19 cellular contexts compared by ENCODE assay signal in the genomic region with DNA sequence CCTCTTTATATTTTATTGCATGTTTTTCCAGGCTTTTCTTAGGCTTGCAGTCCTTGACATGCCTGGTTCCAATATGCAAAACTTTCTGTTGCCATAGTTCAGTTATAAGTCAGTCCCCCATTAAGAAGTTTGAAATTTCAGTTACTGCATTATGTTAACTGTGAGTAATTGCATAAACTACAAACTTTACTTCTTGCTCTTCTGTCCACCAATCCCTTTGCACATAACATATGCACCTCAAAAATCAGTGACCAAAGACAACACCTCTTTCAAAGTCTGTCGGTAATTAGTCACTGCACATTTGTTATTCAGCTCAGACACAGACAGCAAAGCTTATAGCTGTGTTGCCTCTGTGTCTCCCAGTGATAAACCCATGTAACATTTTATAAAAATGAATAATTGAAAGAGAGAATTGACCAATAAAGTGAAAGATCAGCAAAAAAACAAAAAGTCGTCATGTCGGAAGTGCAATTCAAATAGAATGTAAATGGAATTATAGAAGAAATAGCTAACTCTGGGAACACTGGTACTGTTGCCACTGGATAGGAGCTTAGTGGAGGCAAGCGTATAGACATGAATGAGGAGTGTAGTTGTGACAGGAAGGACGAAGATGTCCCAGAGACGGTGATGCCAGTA. TPM values are rescaled to one million over a fixed set of nuclear protein-coding genes. Genes with fewer than 3 reads are reported as not detected.
DNase-seq lines count a peak whose midpoint lies in the region; ATAC-seq, FAIRE-seq and TF ChIP-seq lines count a peak whose summit lies in the region.
"Had no signal": no experiment of that assay in that cellular context is flagged by ENCODE, and none has a peak within 500 bp of the region (broad histone marks: within the 10 kb centered on the region; RNA-seq: fewer than 3 reads in every experiment).

No MANE protein-coding gene starts in this region.

- no peak overlapping the region for H3K4me2 ChIP-seq in astrocyte (ENCODE audit: low read length)
- H3K4me2 ChIP-seq: PC-9 had no signal

- no peak overlapping the region for H3K27ac Mint-ChIP-seq in HFFc6
- H3K27ac Mint-ChIP-seq in astrocyte (ENCODE audit: unreplicated experiment) = no peak overlapping the region
- H3K27ac Mint-ChIP-seq: CD8-positive, alpha-beta T cell had no signal

- no peak overlapping the region for H2AFZ ChIP-seq in astrocyte (ENCODE audit: low read depth, low read length)
- H2AFZ ChIP-seq: PC-9 had no signal

- no peaks in the 10 kb centered on the region for H3K36me3 ChIP-seq in astrocyte (ENCODE audit: insufficient read depth, low read length)
- H3K36me3 ChIP-seq: BE2C had no signal

- TF ChIP-seq CTCF in AG10803 (conservative IDR thresholded peaks at IDR 0.05; ENCODE audit: low read length) (no peak), HFFc6 (IDR thresholded peaks at IDR 0.05) (no peak), astrocyte (IDR thresholded peaks at IDR 0.05; ENCODE audit: insufficient read depth, low read depth, low read length) (no peak), foreskin keratinocyte (conservative IDR thresholded peaks at IDR 0.05) (no peak)

- peak; percentile 47 for ATAC-seq in foreskin keratinocyte
- ATAC-seq: CD8-positive, alpha-beta T cell had no signal

- H3K4me1 ChIP-seq in astrocyte (ENCODE audit: insufficient read depth, low read length) = no peaks in the 10 kb centered on the region
- no peaks in the 10 kb centered on the region for H3K4me1 ChIP-seq in foreskin keratinocyte
- H3K4me1 ChIP-seq: BE2C had no signal

- no peak overlapping the region for H3K9ac ChIP-seq in astrocyte (ENCODE audit: low read length)

- H4K20me1 ChIP-seq in astrocyte (ENCODE audit: insufficient read depth, low read length) = no peaks in the 10 kb centered on the region

- H3K27me3 Mint-ChIP-seq in HFFc6 (ENCODE audit: insufficient read depth) (peaks cover 3% of the 10 kb centered on the region), astrocyte (ENCODE audit: low read depth, unreplicated experiment) (no peaks in the 10 kb centered on the region)

- no peaks in the 10 kb centered on the region for H3K36me3 Mint-ChIP-seq in HFFc6 (ENCODE audit: low read depth)
- no peaks in the 10 kb centered on the region for H3K36me3 Mint-ChIP-seq in astrocyte (ENCODE audit: low read depth, unreplicated experiment)
- H3K36me3 Mint-ChIP-seq: CD8-positive, alpha-beta T cell had no signal

- H3K27me3 ChIP-seq in astrocyte (ENCODE audit: insufficient read depth, low read length) (no peaks in the 10 kb centered on the region), foreskin keratinocyte (no peaks in the 10 kb centered on the region)
- H3K27me3 ChIP-seq: BE2C had no signal

- no peaks in the 10 kb centered on the region for H3K9me3 ChIP-seq in astrocyte (ENCODE audit: insufficient read depth, low read depth, low read length)
- H3K9me3 ChIP-seq: BE2C had no signal

- H3K4me3 ChIP-seq in AG10803 (ENCODE audit: low read length) = no peak overlapping the region
- H3K4me3 ChIP-seq in astrocyte (ENCODE audit: insufficient read depth, low read depth, low read length) = no peak overlapping the region
- H3K4me3 ChIP-seq: PC-9 had no signal

- H3K4me1 Mint-ChIP-seq in HFFc6 (ENCODE audit: low read depth) (peaks cover 9% of the 10 kb centered on the region), astrocyte (ENCODE audit: low read depth, unreplicated experiment) (no peaks in the 10 kb centered on the region)

- H3K4me3 Mint-ChIP-seq in HFFc6 = peak overlapping the region; percentile 1; the same call in 1 of the 2 replicates
- no peak overlapping the region for H3K4me3 Mint-ChIP-seq in astrocyte (ENCODE audit: unreplicated experiment)
- H3K4me3 Mint-ChIP-seq: CD8-positive, alpha-beta T cell had no signal

- no peaks in the 10 kb centered on the region for H3K79me2 ChIP-seq in astrocyte (ENCODE audit: insufficient read depth, low read length)

- DNase-seq in AG10803 (ENCODE audit: low read depth) (peak; percentile 5), HFFc6 (peak; percentile 54), astrocyte (ENCODE audit: low read depth) (no peak), foreskin keratinocyte (peak in 1 of 2 donors; percentile 20), MV-4-11 (lab: John Stamatoyannopoulos, UW) (no peak), GM19238 (ENCODE audit: insufficient read length, low spot score) (no peak)
- no peak for DNase-seq in activated CD8-positive, alpha-beta memory T cell treated with anti-CD3 and anti-CD28 coated beads, Interleukin-2, amount 50 U/mL, for 48 hours
- DNase-seq: BE2C; CD8-positive, alpha-beta T cell; DMS79 treated with DMSO at 0.1 percent for 48 hours; GF-D8; GOT3; NCI-H1092 treated with DMSO at 0.1 percent for 48 hours; NCI-H510A treated with DMSO at 0.1 percent for 48 hours; NCI-H82; PC-9; SW 1271 had no signal

- FAIRE-seq in astrocyte (lab: Jason Lieb, UNC) = peak; percentile 20
- FAIRE-seq: GM12891, GM18507 had no signal

- H3K27ac ChIP-seq in astrocyte (ENCODE audit: low read depth, low read length) = no peak overlapping the region
- no peak overlapping the region for H3K27ac ChIP-seq in foreskin keratinocyte
- H3K27ac ChIP-seq: PC-9 had no signal

- no peaks in the 10 kb centered on the region for H3K9me3 Mint-ChIP-seq in HFFc6
- no peaks in the 10 kb centered on the region for H3K9me3 Mint-ChIP-seq in astrocyte (ENCODE audit: unreplicated experiment)
- H3K9me3 Mint-ChIP-seq: CD8-positive, alpha-beta T cell had no signal

RNA-seq across cellular contexts. Expression of a gene that starts 50.3 kb away (rescaled TPM):
- total RNA-seq in HFFc6 (2021; fragmentation: NEBNext Ultra II Directional; extraction: Animal tissue kit (Norgen Biotek cat#: 25700)) = 10 to 100 TPM; 26.1 to 32.2 (median 29.5) TPM
- total RNA-seq in astrocyte (30.7 and 35.9 TPM in 2 replicates), foreskin keratinocyte (15.8 and 17.9 TPM in 2 replicates)
- polyA plus RNA-seq in foreskin keratinocyte = 4.5 and 4.9 TPM in 2 replicates

Comparison
In these comparisons a context has a peak if more than half of its experiments do, and no peak if none do; other contexts are left out.
1. DNase-seq: peak in AG10803 (single experiment) and HFFc6 (single experiment); none in astrocyte (single experiment), MV-4-11 (single experiment), GM19238 (single experiment) and activated CD8-positive, alpha-beta memory T cell treated with anti-CD3 and anti-CD28 coated beads, Interleukin-2, amount 50 U/mL, for 48 hours (single experiment).